In genomic region chr18:8277270-8277669, GRCh38 we compare ENCODE assay signal across 23 cellular contexts.
DNase-seq lines count a peak whose midpoint lies in the region; ATAC-seq and TF ChIP-seq lines count a peak whose summit lies in the region.
"Had no signal": no experiment of that assay in that cellular context is flagged by ENCODE, and none has a peak within 500 bp of the region (broad histone marks: within the 10 kb centered on the region; RNA-seq: fewer than 3 reads in every experiment).

No MANE protein-coding gene starts in this region.

- DNase-seq in brain pericyte (ENCODE audit: low read depth, low spot score) (peak; percentile 55), fibroblast of mammary gland (ENCODE audit: low read depth) (peak; percentile 20), left lobe of liver (ENCODE audit: low spot score) (no peak), OCI-M1 (lab: John Stamatoyannopoulos, UW) (no peak), NCI-H2081 treated with DMSO at 0.1 percent for 48 hours (lab: John Stamatoyannopoulos, UW) (no peak)
- no peak for DNase-seq in stimulated activated naive CD8-positive, alpha-beta T cell treated with anti-CD3 and anti-CD28 coated beads, Interleukin-15, Interleukin-2, amounts not matched to agents 100 U/mL and 50 U/mL, for 24 hours
- DNase-seq: C1 segment of cervical spinal cord; CD4-positive, alpha-beta memory T cell; COR-L47; DMS53; NCI-H1092; NCI-H1436 treated with DMSO at 0.1 percent for 48 hours; NCI-H187 treated with DMSO at 0.1 percent for 48 hours; NCI-H2107; NCI-H446; NCI-H524 treated with DMSO at 0.1 percent for 48 hours; NCI-H774; PC-3 had no signal

- ATAC-seq in left lobe of liver (peak; percentile 85), GM21825 (IDR thresholded peaks at IDR 0.05; ENCODE audit: unreplicated experiment) (no peak)
- ATAC-seq in stimulated activated naive CD8-positive, alpha-beta T cell treated with anti-CD3 and anti-CD28 coated beads, Interleukin-15, Interleukin-2, amounts not matched to agents 100 U/mL and 50 U/mL, for 24 hours: no peak
- ATAC-seq: GM12878, HCT116, PC-3, SK-N-SH treated with all-trans-retinoic acid at 6 μM for 48 hours had no signal

- no peak for TF ChIP-seq CTCF in fibroblast of mammary gland (conservative IDR thresholded peaks at IDR 0.05; ENCODE audit: control insufficient read depth, insufficient read depth, low read depth, low read length)

- no peak overlapping the region for H3K4me3 ChIP-seq in fibroblast of mammary gland (ENCODE audit: control insufficient read depth, low read depth, low read length)
- H3K4me3 ChIP-seq: GM12878, SJCRH30 had no signal

Comparison
In these comparisons a context has a peak if more than half of its experiments do, and no peak if none do; other contexts are left out.
1. DNase-seq: peak in brain pericyte (single experiment) and fibroblast of mammary gland (single experiment); none in left lobe of liver (single experiment), OCI-M1 (single experiment), NCI-H2081 treated with DMSO at 0.1 percent for 48 hours (single experiment) and stimulated activated naive CD8-positive, alpha-beta T cell treated with anti-CD3 and anti-CD28 coated beads, Interleukin-15, Interleukin-2, amounts not matched to agents 100 U/mL and 50 U/mL, for 24 hours (single experiment).